In the genomic region with DNA sequence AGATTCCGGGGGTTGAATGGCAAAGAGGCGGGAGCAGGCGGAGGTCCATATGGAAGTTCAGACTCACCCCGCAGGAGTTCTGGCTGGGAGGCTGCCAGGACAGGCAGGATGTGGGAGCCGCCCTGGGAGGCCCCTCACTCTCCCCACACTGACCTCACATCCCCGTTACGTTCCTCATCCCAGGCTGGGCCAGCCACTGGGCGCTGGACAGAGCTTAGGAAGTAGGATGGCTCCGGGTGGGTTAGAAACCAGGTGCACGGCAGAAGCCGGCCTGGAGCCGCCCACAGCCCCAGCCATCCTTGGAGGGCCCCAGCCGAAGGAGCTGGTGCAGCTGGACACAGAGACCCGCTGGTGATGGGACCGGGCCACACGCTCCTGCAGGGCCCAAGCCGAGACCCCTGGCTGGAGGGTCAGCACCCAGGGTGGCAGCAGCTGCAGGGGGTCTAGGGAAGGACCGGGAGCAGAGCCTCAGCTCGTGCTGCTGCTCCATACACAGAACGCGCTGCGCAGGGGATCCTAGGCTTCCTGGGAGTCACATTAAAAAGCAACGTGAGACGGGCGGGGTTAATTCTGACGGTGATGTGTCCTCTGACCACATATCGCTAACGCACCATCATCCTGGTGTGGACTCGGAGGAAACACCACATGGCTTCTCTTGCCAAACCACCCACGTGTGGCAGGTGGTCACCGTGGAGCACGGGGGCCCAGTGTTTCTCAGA, we compare ENCODE assay signal across 16 cellular contexts.
DNase-seq lines count a peak whose midpoint lies in the region; ATAC-seq, FAIRE-seq and TF ChIP-seq lines count a peak whose summit lies in the region.
"Had no signal": no experiment of that assay in that cellular context is flagged by ENCODE, and none has a peak within 500 bp of the region (broad histone marks: within the 10 kb centered on the region; RNA-seq: fewer than 3 reads in every experiment).

No MANE protein-coding gene starts in this region.

- ATAC-seq in GM18873 (IDR thresholded peaks at IDR 0.05; ENCODE audit: low FRiP score, unreplicated experiment) = no peak
- ATAC-seq: activated T-helper 17 cell treated with anti-CD3 and anti-CD28 coated beads, Interleukin-2, amount 50 U/mL, for 72 hours had no signal

- no peaks in the 10 kb centered on the region for H3K27me3 ChIP-seq in osteoblast (ENCODE audit: insufficient read depth, low read length)
- H3K27me3 ChIP-seq: ascending aorta, gastroesophageal sphincter had no signal

- H3K79me2 ChIP-seq in osteoblast (ENCODE audit: insufficient read depth, low read length) = no peaks in the 10 kb centered on the region

- no peak for FAIRE-seq in D721Med (lab: Jason Lieb, UNC)
- FAIRE-seq: GM18507, keratinocyte had no signal

- peak overlapping the region; percentile 78 for H3K4me2 ChIP-seq in osteoblast (ENCODE audit: insufficient read depth, low read length)
- H3K4me2 ChIP-seq: KMS-11 had no signal

- no peaks in the 10 kb centered on the region for H3K9me3 ChIP-seq in osteoblast (ENCODE audit: low read depth, low read length)
- H3K9me3 ChIP-seq: ascending aorta, gastroesophageal sphincter, upper lobe of right lung had no signal

- DNase-seq in D721Med (ENCODE audit: insufficient read length, low spot score) = peak; percentile 8
- DNase-seq in NCI-H226 = peak; percentile 10
- peak; percentile 45 for DNase-seq in ecto neural progenitor cell (ENCODE audit: low spot score)
- DNase-seq in osteoblast (ENCODE audit: insufficient read length, low spot score, missing footprints) = peak; percentile 91
- DNase-seq in stimulated activated CD8-positive, alpha-beta memory T cell treated with anti-CD3 and anti-CD28 coated beads, Interleukin-4, amount 100 ng/mL, for 48 hours = no peak
- no peak for DNase-seq in activated gamma-delta T cell (lab: John Stamatoyannopoulos, UW)
- DNase-seq: NCI-H1436 treated with DMSO at 0.1 percent for 48 hours, NCI-H510A treated with DMSO at 0.1 percent for 48 hours, upper lobe of right lung had no signal

- H3K4me3 ChIP-seq in osteoblast (ENCODE audit: insufficient read depth, low read length) = peak overlapping the region; percentile 71

- H4K20me1 ChIP-seq in osteoblast (ENCODE audit: insufficient read depth, low read length) = no peaks in the 10 kb centered on the region

- H3K4me1 ChIP-seq in osteoblast (ENCODE audit: insufficient read depth, low read length) = peaks cover 15% of the 10 kb centered on the region

- H3K36me3 ChIP-seq in osteoblast (ENCODE audit: insufficient read depth, low read length) = no peaks in the 10 kb centered on the region
- H3K36me3 ChIP-seq: ascending aorta, gastroesophageal sphincter, upper lobe of right lung had no signal

- TF ChIP-seq CTCF in D721Med (IDR thresholded peaks at IDR 0.05; ENCODE audit: insufficient read depth, missing control alignments) = no peak
- no peak for TF ChIP-seq CTCF in osteoblast (IDR thresholded peaks at IDR 0.05; ENCODE audit: extremely low read depth, low read depth, low read length)

- peak overlapping the region; percentile 33 for H3K27ac ChIP-seq in osteoblast (ENCODE audit: low read depth, low read length)
- H3K27ac ChIP-seq: ascending aorta, KMS-11, upper lobe of right lung had no signal

- peak overlapping the region; percentile 80 for H2AFZ ChIP-seq in osteoblast (ENCODE audit: low read length)

Comparison
In these comparisons a context has a peak if more than half of its experiments do, and no peak if none do; other contexts are left out.
1. DNase-seq: peak in D721Med (single experiment), NCI-H226 (single experiment), ecto neural progenitor cell (single experiment) and osteoblast (single experiment); none in stimulated activated CD8-positive, alpha-beta memory T cell treated with anti-CD3 and anti-CD28 coated beads, Interleukin-4, amount 100 ng/mL, for 48 hours (single experiment) and activated gamma-delta T cell (single experiment).